ENCODE assay signal across 9 cellular contexts in the genomic region with DNA sequence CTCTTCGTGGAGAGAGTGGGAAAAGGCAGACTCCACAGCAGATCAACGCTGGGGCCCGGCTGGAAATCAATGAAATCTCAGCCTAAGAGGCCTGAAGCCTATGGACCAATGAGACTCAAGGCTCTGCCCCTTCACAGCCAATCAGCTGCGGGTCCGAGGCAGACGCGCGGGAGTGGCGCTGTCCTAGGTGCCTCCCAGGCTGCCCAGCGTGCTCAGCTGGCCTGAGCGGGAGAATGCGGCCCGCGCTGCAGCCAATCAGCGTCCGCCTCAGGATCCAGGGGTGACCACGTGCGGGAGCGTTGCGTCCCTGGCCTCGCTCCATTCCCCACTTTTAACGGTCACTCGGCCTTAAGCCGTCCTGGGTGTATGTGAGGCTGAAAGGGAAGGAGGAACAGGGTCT. TPM values are rescaled to one million over a fixed set of nuclear protein-coding genes. Genes with fewer than 3 reads are reported as not detected.
DNase-seq lines count a peak whose midpoint lies in the region; ATAC-seq and TF ChIP-seq lines count a peak whose summit lies in the region.
"Had no signal": no experiment of that assay in that cellular context is flagged by ENCODE, and none has a peak within 500 bp of the region (broad histone marks: within the 10 kb centered on the region; RNA-seq: fewer than 3 reads in every experiment).

A gene with protein sequence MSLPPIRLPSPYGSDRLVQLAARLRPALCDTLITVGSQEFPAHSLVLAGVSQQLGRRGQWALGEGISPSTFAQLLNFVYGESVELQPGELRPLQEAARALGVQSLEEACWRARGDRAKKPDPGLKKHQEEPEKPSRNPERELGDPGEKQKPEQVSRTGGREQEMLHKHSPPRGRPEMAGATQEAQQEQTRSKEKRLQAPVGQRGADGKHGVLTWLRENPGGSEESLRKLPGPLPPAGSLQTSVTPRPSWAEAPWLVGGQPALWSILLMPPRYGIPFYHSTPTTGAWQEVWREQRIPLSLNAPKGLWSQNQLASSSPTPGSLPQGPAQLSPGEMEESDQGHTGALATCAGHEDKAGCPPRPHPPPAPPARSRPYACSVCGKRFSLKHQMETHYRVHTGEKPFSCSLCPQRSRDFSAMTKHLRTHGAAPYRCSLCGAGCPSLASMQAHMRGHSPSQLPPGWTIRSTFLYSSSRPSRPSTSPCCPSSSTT (plus strand): TSS at position 341 of the 400 bp plus-strand sequence. CDS start 10,069 bp downstream, outside the sequence.

- no peaks in the 10 kb centered on the region for H3K9me3 Mint-ChIP-seq in activated CD4-positive, alpha-beta memory T cell treated with anti-CD3 and anti-CD28 coated beads, Interleukin-2, amount 10 ng/mL, durations not matched to agents 7 days and 5 days
- no peaks in the 10 kb centered on the region for H3K9me3 Mint-ChIP-seq in effector memory CD8-positive, alpha-beta T cell

- H3K27ac Mint-ChIP-seq in activated CD4-positive, alpha-beta memory T cell treated with anti-CD3 and anti-CD28 coated beads, Interleukin-2, amount 10 ng/mL, durations not matched to agents 7 days and 5 days, result no peak within 1 kb of the TSS
- no peak within 1 kb of the TSS for H3K27ac Mint-ChIP-seq in effector memory CD8-positive, alpha-beta T cell

- CTCF ChIA-PET in activated CD4-positive, alpha-beta memory T cell treated with anti-CD3 and anti-CD28 coated beads, Interleukin-2, amount 10 ng/mL, durations not matched to agents 7 days and 5 days (lab: Charles Lee), result interaction anchor here (0.7 to 3.5 kb wide), 3 partner anchors 9 to 41 kb away, joined by 3 to 57 read pairs (median 4); no protein-coding TSS in a partner anchor

- DNase-seq in CD1c-positive myeloid dendritic cell (ENCODE audit: extremely low spot score), result peak; percentile 50
- DNase-seq in GM20000 (ENCODE audit: low spot score), result peak; percentile 41
- no peak for DNase-seq in activated CD4-positive, alpha-beta memory T cell treated with anti-CD3 and anti-CD28 coated beads, Interleukin-2, amount 10 ng/mL, durations not matched to agents 7 days and 5 days
- peak; percentile 30 for DNase-seq in germinal center (ENCODE audit: low spot score)
- DNase-seq in NCI-H2227 (lab: John Stamatoyannopoulos, UW; ENCODE audit: unreplicated experiment), result no peak
- no peak for DNase-seq in NCI-H748 treated with DMSO at 0.1 percent for 48 hours (lab: John Stamatoyannopoulos, UW)
- DNase-seq in effector memory CD8-positive, alpha-beta T cell, result no peak
- no peak for DNase-seq in NCI-H1092 treated with DMSO at 0.1 percent for 48 hours (lab: John Stamatoyannopoulos, UW)

- ATAC-seq in effector memory CD8-positive, alpha-beta T cell (replicated peaks), result no peak

- peaks cover 3% of the 10 kb centered on the region for H3K36me3 Mint-ChIP-seq in activated CD4-positive, alpha-beta memory T cell treated with anti-CD3 and anti-CD28 coated beads, Interleukin-2, amount 10 ng/mL, durations not matched to agents 7 days and 5 days (ENCODE audit: low read depth)
- peaks cover 6% of the 10 kb centered on the region for H3K36me3 Mint-ChIP-seq in effector memory CD8-positive, alpha-beta T cell (ENCODE audit: insufficient read depth)

- no peak for TF ChIP-seq CTCF in GM20000 (IDR thresholded peaks at IDR 0.05; ENCODE audit: extremely low read depth, missing control alignments)

- no peak within 1 kb of the TSS for H3K4me3 Mint-ChIP-seq in activated CD4-positive, alpha-beta memory T cell treated with anti-CD3 and anti-CD28 coated beads, Interleukin-2, amount 10 ng/mL, durations not matched to agents 7 days and 5 days
- no peak within 1 kb of the TSS for H3K4me3 Mint-ChIP-seq in effector memory CD8-positive, alpha-beta T cell

- H3K27me3 Mint-ChIP-seq in activated CD4-positive, alpha-beta memory T cell treated with anti-CD3 and anti-CD28 coated beads, Interleukin-2, amount 10 ng/mL, durations not matched to agents 7 days and 5 days, result no peaks in the 10 kb centered on the region
- H3K27me3 Mint-ChIP-seq in effector memory CD8-positive, alpha-beta T cell, result peaks cover 0 to 9% of the 10 kb centered on the region in 2 donors

- H3K4me1 Mint-ChIP-seq in activated CD4-positive, alpha-beta memory T cell treated with anti-CD3 and anti-CD28 coated beads, Interleukin-2, amount 10 ng/mL, durations not matched to agents 7 days and 5 days, result peaks cover 22% of the 10 kb centered on the region
- H3K4me1 Mint-ChIP-seq in effector memory CD8-positive, alpha-beta T cell (ENCODE audit: low read depth in 2 of 2), result peaks cover 5 to 7% of the 10 kb centered on the region in 2 donors

- POLR2A ChIA-PET in activated CD4-positive, alpha-beta memory T cell treated with anti-CD3 and anti-CD28 coated beads, Interleukin-2, amount 10 ng/mL, durations not matched to agents 7 days and 5 days (lab: Charles Lee), result interaction anchor here (0.9 to 5.6 kb wide), 2 partner anchors 9 to 11 kb away, joined by 3 to 160 read pairs; no protein-coding TSS in a partner anchor

RNA-seq across cellular contexts. Expression of the gene that starts here (rescaled TPM):
- 10 to 100 TPM; 94.8 to 96.2 TPM for total RNA-seq in activated CD4-positive, alpha-beta memory T cell treated with anti-CD3 and anti-CD28 coated beads, Interleukin-2, amount 10 ng/mL, durations not matched to agents 7 days and 5 days
- total RNA-seq: skeletal muscle tissue had no signal

Comparison
In these comparisons a context has a peak if more than half of its experiments do, and no peak if none do; other contexts are left out.
1. DNase-seq: peak in CD1c-positive myeloid dendritic cell (single experiment), GM20000 (single experiment) and germinal center (single experiment); none in activated CD4-positive, alpha-beta memory T cell treated with anti-CD3 and anti-CD28 coated beads, Interleukin-2, amount 10 ng/mL, durations not matched to agents 7 days and 5 days (single experiment), NCI-H2227 (single experiment), NCI-H748 treated with DMSO at 0.1 percent for 48 hours (single experiment), effector memory CD8-positive, alpha-beta T cell (0 of 3) and NCI-H1092 treated with DMSO at 0.1 percent for 48 hours (single experiment).